ENCODE assay signal across 8 cellular contexts in the genomic region with DNA sequence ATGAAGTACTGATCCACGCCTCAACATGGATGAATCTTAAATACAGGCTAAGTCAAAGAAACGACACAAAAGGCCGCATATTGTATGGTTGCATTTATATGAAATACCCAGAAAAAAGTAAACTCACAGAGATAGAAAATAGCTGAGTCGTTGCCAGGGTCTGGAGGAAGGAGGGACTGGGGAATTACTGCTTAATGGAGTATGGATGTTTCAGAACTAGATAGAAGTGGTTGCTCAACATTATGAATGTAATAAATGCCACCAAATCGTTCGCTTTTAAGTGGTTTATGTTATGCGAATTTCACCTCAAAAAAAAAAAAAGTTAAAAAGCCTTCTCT. TPM values are rescaled to one million over a fixed set of nuclear protein-coding genes. Genes with fewer than 3 reads are reported as not detected.
DNase-seq lines count a peak whose midpoint lies in the region; ATAC-seq and TF ChIP-seq lines count a peak whose summit lies in the region.

No MANE protein-coding gene starts in this region.

- no peak for TF ChIP-seq POLR2A in heart left ventricle (IDR thresholded peaks at IDR 0.05)
- TF ChIP-seq POLR2A in vagina (IDR thresholded peaks at IDR 0.05): no peak

- H3K27ac ChIP-seq in heart left ventricle (peak overlapping the region in 11 of 12 donors; percentile 76 to 95 (median 86)), ascending aorta (peak overlapping the region; percentile 87 to 89), lower lobe of right lung (peak overlapping the region; percentile 86), vagina (peak overlapping the region; percentile 90)

- intact Hi-C loops in heart left ventricle (cut with DNase I): loop anchor here in 8 of 10 donors (5.0 to 10.0 kb wide), 6 partner anchors 71 to 601 kb away; a partner anchor contains a TSS
- intact Hi-C loops in left ventricle myocardium superior (cut with micrococcal nuclease): no loop called here
- intact Hi-C loops in ascending aorta (cut with DNase I): loop anchor here (1.0 to 5.0 kb wide), 6 partner anchors 15 to 1629 kb away; a partner anchor contains a TSS
- intact Hi-C loops in lower lobe of right lung (cut with DNase I): no loop called here
- intact Hi-C loops in vagina (cut with DNase I): no loop called here

- 46 to 50% (median 49%) methylated on average over 7 of the region's 7 CpGs for WGBS in heart left ventricle, 4 donors

- peak overlapping the region in 11 of 12 donors; percentile 45 to 98 (median 66) for H3K4me3 ChIP-seq in heart left ventricle
- peak overlapping the region; percentile 69 to 91 for H3K4me3 ChIP-seq in ascending aorta
- peak overlapping the region; percentile 65 for H3K4me3 ChIP-seq in lower lobe of right lung
- peak overlapping the region; percentile 92 to 96 for H3K4me3 ChIP-seq in vagina

- DNase-seq in heart left ventricle: no peak
- no peak for DNase-seq in left ventricle myocardium superior
- DNase-seq in ascending aorta (ENCODE audit: low spot score in 2 of 2): no peak
- no peak for DNase-seq in lower lobe of right lung
- DNase-seq in vagina (ENCODE audit: extremely low spot score in 2 of 2): no peak
- no peak for DNase-seq in NCI-H1092 treated with DMSO at 0.1 percent for 48 hours (lab: John Stamatoyannopoulos, UW)

- H3K36me3 ChIP-seq in heart left ventricle (no peaks in the 10 kb centered on the region), ascending aorta (no peaks in the 10 kb centered on the region), lower lobe of right lung (no peaks in the 10 kb centered on the region), vagina (no peaks in the 10 kb centered on the region)

- H3K27me3 ChIP-seq in heart left ventricle (no peaks in the 10 kb centered on the region), ascending aorta (no peaks in the 10 kb centered on the region), lower lobe of right lung (ENCODE audit: low read depth) (no peaks in the 10 kb centered on the region), vagina (no peaks in the 10 kb centered on the region)

- no peaks in the 10 kb centered on the region for H3K9me3 ChIP-seq in heart left ventricle
- H3K9me3 ChIP-seq in ascending aorta: no peaks in the 10 kb centered on the region
- H3K9me3 ChIP-seq in lower lobe of right lung: no peaks in the 10 kb centered on the region
- no peaks in the 10 kb centered on the region for H3K9me3 ChIP-seq in vagina

- peaks cover 0 to 33% (median 20%) of the 10 kb centered on the region in 12 donors for H3K4me1 ChIP-seq in heart left ventricle
- H3K4me1 ChIP-seq in ascending aorta: peaks cover 0 to 26% of the 10 kb centered on the region in 2 donors
- peaks cover 28% of the 10 kb centered on the region for H3K4me1 ChIP-seq in lower lobe of right lung
- H3K4me1 ChIP-seq in vagina: peaks cover 34% of the 10 kb centered on the region

- TF ChIP-seq CTCF in heart left ventricle (IDR thresholded peaks at IDR 0.05) (no peak), ascending aorta (IDR thresholded peaks at IDR 0.05) (no peak), lower lobe of right lung (IDR thresholded peaks at IDR 0.05) (no peak), vagina (IDR thresholded peaks at IDR 0.05) (no peak)

- no peak for ATAC-seq in heart left ventricle
- ATAC-seq in left ventricle myocardium superior: no peak
- no peak for ATAC-seq in lower lobe of right lung
- ATAC-seq in GM19452 (IDR thresholded peaks at IDR 0.05; ENCODE audit: unreplicated experiment): no peak
- ATAC-seq in GM19463 (IDR thresholded peaks at IDR 0.05; ENCODE audit: unreplicated experiment): no peak

RNA-seq across cellular contexts. Expression of a gene that starts 0.8 kb away (rescaled TPM):
- total RNA-seq in heart left ventricle (10 to 100 TPM; 17.8 to 60.5 (median 24.1) TPM), left ventricle myocardium superior (18.1 TPM), ascending aorta (2.8 TPM), lower lobe of right lung (20.2 TPM), vagina (27.3 TPM)
- polyA plus RNA-seq in heart left ventricle: 10 to 100 TPM; 14.3 to 30.1 TPM

RNA-seq across cellular contexts. Expression of a gene that starts 46.8 kb away (rescaled TPM):
- total RNA-seq in heart left ventricle (1 to 10 TPM in 1 of 9 donors, under 1 TPM in 5, not detected in 3; 0.14 to 1.1 (median 0.26) TPM), left ventricle myocardium superior (not detected), ascending aorta (not detected), lower lobe of right lung (0.80 TPM), vagina (not detected)
- under 1 TPM in 1 of 2 donors, not detected in 1; 0.03 TPM for polyA plus RNA-seq in heart left ventricle

Comparison
In these comparisons a context has a peak if more than half of its experiments do, and no peak if none do; other contexts are left out.
1. intact Hi-C loops: an anchor here in heart left ventricle (5.0 to 10.0 kb wide) and ascending aorta (1.0 to 5.0 kb wide); none called in left ventricle myocardium superior, lower lobe of right lung and vagina.